8 cellular contexts compared by ENCODE assay signal in genomic region chr2:11234309-11234708, GRCh38.
DNase-seq lines count a peak whose midpoint lies in the region; ATAC-seq and TF ChIP-seq lines count a peak whose summit lies in the region.

No MANE protein-coding gene starts in this region.

- no TSS peak for BruUV-seq in Caco-2 (replicated peaks; lab: Mats Ljungman, UMichigan)

- intact Hi-C loops in Caco-2 (cut with micrococcal nuclease; ENCODE audit: unreplicated experiment), result loop anchor here (1.0 to 10.0 kb wide), 3 partner anchors 108 to 350 kb away; partner anchors contain the start of gene ROCK2

- no peaks in the 10 kb centered on the region for H3K9me2 ChIP-seq in Loucy (replicated peaks; ENCODE audit: low read depth, low read length)
- no peaks in the 10 kb centered on the region for H3K9me2 ChIP-seq in neural cell (ENCODE audit: insufficient read depth, low read length)

- peaks cover 51% of the 10 kb centered on the region for H3K79me2 ChIP-seq in Loucy (ENCODE audit: insufficient read depth, low read length)
- H3K79me2 ChIP-seq in neural cell (replicated peaks; ENCODE audit: insufficient read depth, low read length), result peaks cover 3% of the 10 kb centered on the region

- no peaks in the 10 kb centered on the region for H3K9me3 Mint-ChIP-seq in Caco-2 (ENCODE audit: unreplicated experiment)
- no peaks in the 10 kb centered on the region for H3K9me3 Mint-ChIP-seq in stimulated activated memory B cell treated with anti-CD40 and anti-IgM and Interleukin-4, amounts not matched to agents 10 μg/mL and 1 μg/mL and 100 μg/mL, for 72 hours

- no peak overlapping the region for H3K4me3 ChIP-seq in Caco-2 (ENCODE audit: low read depth, low read length)
- no peak overlapping the region for H3K4me3 ChIP-seq in Loucy (ENCODE audit: low read length, poor library complexity, severe bottlenecking)
- no peak overlapping the region for H3K4me3 ChIP-seq in choroid plexus epithelial cell (ENCODE audit: low read depth, low read length)
- H3K4me3 ChIP-seq in neural cell (ENCODE audit: low read length), result no peak overlapping the region

- H3K27ac Mint-ChIP-seq in Caco-2 (ENCODE audit: unreplicated experiment), result no peak overlapping the region
- no peak overlapping the region for H3K27ac Mint-ChIP-seq in stimulated activated memory B cell treated with anti-CD40 and anti-IgM and Interleukin-4, amounts not matched to agents 10 μg/mL and 1 μg/mL and 100 μg/mL, for 72 hours

- peaks cover 14% of the 10 kb centered on the region for H3K36me3 Mint-ChIP-seq in Caco-2 (ENCODE audit: insufficient read depth, unreplicated experiment)
- H3K36me3 Mint-ChIP-seq in stimulated activated memory B cell treated with anti-CD40 and anti-IgM and Interleukin-4, amounts not matched to agents 10 μg/mL and 1 μg/mL and 100 μg/mL, for 72 hours, result peaks cover 6% of the 10 kb centered on the region

- H3K27ac ChIP-seq in neural cell (ENCODE audit: low read length), result no peak overlapping the region

- peak; percentile 74 for TF ChIP-seq RAD21 in neural cell (conservative IDR thresholded peaks at IDR 0.05)

- DNase-seq in Caco-2 (no peak), choroid plexus epithelial cell (ENCODE audit: low read depth) (peak; percentile 45)

- H4K20me1 ChIP-seq in Loucy (ENCODE audit: insufficient read depth, low read length, poor library complexity, severe bottlenecking), result peaks cover 6% of the 10 kb centered on the region
- H4K20me1 ChIP-seq in neural cell (ENCODE audit: insufficient read depth), result no peaks in the 10 kb centered on the region

- no peak overlapping the region for H3K4me2 ChIP-seq in Loucy (ENCODE audit: low read depth, low read length, poor library complexity, severe bottlenecking)
- no peak overlapping the region for H3K4me2 ChIP-seq in neural cell (ENCODE audit: low read length)

- H3K9ac ChIP-seq in Loucy (ENCODE audit: low read depth, low read length, poor library complexity, severe bottlenecking) (no peak overlapping the region), neural cell (ENCODE audit: low read length) (no peak overlapping the region)

- H3F3A ChIP-seq in Loucy (ENCODE audit: low read depth) (no peaks in the 10 kb centered on the region; the same call in 1 of the 2 replicates), neural cell (ENCODE audit: insufficient read depth, low read length, poor library complexity, severe bottlenecking) (no peaks in the 10 kb centered on the region)

- H3K4me1 ChIP-seq in Caco-2, result no peaks in the 10 kb centered on the region
- H3K4me1 ChIP-seq in Loucy (ENCODE audit: insufficient read depth, low read length, poor library complexity, severe bottlenecking), result peaks cover 10% of the 10 kb centered on the region

- TF ChIP-seq CTCF in Caco-2 (IDR thresholded peaks at IDR 0.05; ENCODE audit: insufficient read depth in 1 of 2, low read depth in 1 of 2, low read length in 1 of 2, severe bottlenecking in 1 of 2, unreplicated experiment in 1 of 2), result peak; percentile 13 to 21
- TF ChIP-seq CTCF in Loucy (conservative IDR thresholded peaks at IDR 0.05; ENCODE audit: low read length), result peak; percentile 76
- TF ChIP-seq CTCF in choroid plexus epithelial cell (conservative IDR thresholded peaks at IDR 0.05; ENCODE audit: low read depth, low read length), result peak; percentile 45
- TF ChIP-seq CTCF in neural cell (IDR thresholded peaks at IDR 0.05; ENCODE audit: poor library complexity, severe bottlenecking), result peak; percentile 73

- H3K9me3 ChIP-seq in Caco-2, result no peaks in the 10 kb centered on the region
- no peaks in the 10 kb centered on the region for H3K9me3 ChIP-seq in Loucy (ENCODE audit: insufficient read depth, low read depth, low read length)
- H3K9me3 ChIP-seq in neural cell (ENCODE audit: low read length), result no peaks in the 10 kb centered on the region

- no peaks in the 10 kb centered on the region for H3K27me3 Mint-ChIP-seq in Caco-2 (ENCODE audit: insufficient read depth, unreplicated experiment)
- no peaks in the 10 kb centered on the region for H3K27me3 Mint-ChIP-seq in stimulated activated memory B cell treated with anti-CD40 and anti-IgM and Interleukin-4, amounts not matched to agents 10 μg/mL and 1 μg/mL and 100 μg/mL, for 72 hours

- H3K27me3 ChIP-seq in Caco-2 (replicated peaks; ENCODE audit: control insufficient read depth, insufficient read depth, low read length) (no peaks in the 10 kb centered on the region), Loucy (ENCODE audit: insufficient read depth, low read length, poor library complexity, severe bottlenecking) (no peaks in the 10 kb centered on the region), neural cell (ENCODE audit: insufficient read depth, low read depth, low read length) (no peaks in the 10 kb centered on the region)

- CTCF ChIA-PET in Caco-2 (lab: Charles Lee), result interaction anchor here (1.0 to 1.3 kb wide), 3 partner anchors 101 to 213 kb away, joined by 3 to 5 read pairs (median 3); a partner anchor contains a TSS

- ATAC-seq in stimulated activated memory B cell treated with anti-CD40 and anti-IgM and Interleukin-4, amounts not matched to agents 10 μg/mL and 1 μg/mL and 100 μg/mL, for 72 hours, result no peak
- no peak for ATAC-seq in GM21381 (IDR thresholded peaks at IDR 0.05; ENCODE audit: unreplicated experiment)
- no peak for ATAC-seq in GM21528 (IDR thresholded peaks at IDR 0.05; ENCODE audit: low FRiP score, unreplicated experiment)
- ATAC-seq in esophagus mucosa, result no peak

- TF ChIP-seq EP300 in neural cell (conservative IDR thresholded peaks at IDR 0.05; ENCODE audit: poor library complexity, severe bottlenecking), result no peak

- H2AFZ ChIP-seq in Loucy (ENCODE audit: low read length) (no peak overlapping the region), neural cell (ENCODE audit: low read depth, low read length) (no peak overlapping the region)

- H3K36me3 ChIP-seq in Caco-2 (ENCODE audit: control insufficient read depth, insufficient read depth, low read length) (no peaks in the 10 kb centered on the region), Loucy (ENCODE audit: insufficient read depth, low read length) (peaks cover 30% of the 10 kb centered on the region), neural cell (ENCODE audit: insufficient read depth, low read length) (no peaks in the 10 kb centered on the region)

- POLR2A ChIA-PET in Caco-2 (lab: Charles Lee), result no interaction called here

- no peak overlapping the region for H3K4me3 Mint-ChIP-seq in Caco-2 (ENCODE audit: unreplicated experiment)
- no peak overlapping the region for H3K4me3 Mint-ChIP-seq in stimulated activated memory B cell treated with anti-CD40 and anti-IgM and Interleukin-4, amounts not matched to agents 10 μg/mL and 1 μg/mL and 100 μg/mL, for 72 hours

- H3K4me1 Mint-ChIP-seq in Caco-2 (ENCODE audit: low read depth, unreplicated experiment), result peaks cover 10% of the 10 kb centered on the region
- peaks cover 13% of the 10 kb centered on the region for H3K4me1 Mint-ChIP-seq in stimulated activated memory B cell treated with anti-CD40 and anti-IgM and Interleukin-4, amounts not matched to agents 10 μg/mL and 1 μg/mL and 100 μg/mL, for 72 hours

TF ChIP-seq in neural cell, 6 proteins besides CTCF, POLR2A, EP300 and RAD21:
- TF ChIP-seq POLR2AphosphoS5 (IDR thresholded peaks at IDR 0.05), result no peak
- peak; percentile 82 for TF ChIP-seq SMC3 (conservative IDR thresholded peaks at IDR 0.05; ENCODE audit: poor library complexity)
- no peak for TF ChIP-seq MXI1 (conservative IDR thresholded peaks at IDR 0.05; ENCODE audit: poor library complexity, severe bottlenecking)
TF ChIP-seq in neural cell: peak in this region for 1.

Comparison
In these comparisons a context has a peak if more than half of its experiments do, and no peak if none do; other contexts are left out.
1. CTCF ChIP-seq: peak in every context shown above with its lines; median percentile 76 in Loucy; 73 in neural cell; 45 in choroid plexus epithelial cell; 17 in Caco-2.